16 cellular contexts compared by ENCODE assay signal in the genomic region with DNA sequence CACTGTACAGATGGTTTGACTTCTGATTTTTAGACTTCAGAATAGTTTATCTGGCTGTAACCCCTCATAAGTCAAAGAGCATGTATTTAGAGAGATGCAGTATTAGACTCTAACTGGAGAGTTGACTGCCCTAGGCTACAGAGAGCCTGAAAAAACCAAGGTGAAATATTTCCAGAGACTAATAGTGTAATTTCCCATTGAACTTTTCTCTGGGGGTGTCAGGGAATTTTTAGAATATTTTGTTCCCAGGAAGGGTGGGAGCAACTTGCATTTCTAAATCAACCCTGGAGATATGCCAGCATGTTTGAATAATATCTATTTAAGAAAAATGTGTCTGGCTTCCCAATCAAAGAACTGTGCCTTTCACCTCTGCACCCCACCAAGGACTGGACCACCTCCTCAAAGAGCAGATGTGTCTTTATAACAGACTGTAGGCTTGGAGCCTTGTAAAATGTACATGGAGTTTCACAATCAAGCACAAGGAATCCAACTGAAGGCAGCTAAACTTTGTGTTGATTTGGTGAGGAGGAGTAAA. TPM values are rescaled to one million over a fixed set of nuclear protein-coding genes. Genes with fewer than 3 reads are reported as not detected.
A peak's percentile ranks its signal among the peaks of the same experiment; 100 is the strongest.
DNase-seq lines count a peak whose midpoint lies in the region; ATAC-seq, FAIRE-seq and TF ChIP-seq lines count a peak whose summit lies in the region.
"Had no signal": no experiment of that assay in that cellular context is flagged by ENCODE, and none has a peak within 500 bp of the region (broad histone marks: within the 10 kb centered on the region; RNA-seq: fewer than 3 reads in every experiment).

No MANE protein-coding gene starts in this region.

- H3K27me3 ChIP-seq in HepG2 (ENCODE audit: control insufficient read depth in 1 of 2, insufficient read depth in 2 of 2, low read length in 2 of 2) (peaks cover 0 to 13% of the 10 kb centered on the region in 2 experiments; a peak in 2 of 5 replicates), right lobe of liver (peaks cover 0 to 16% of the 10 kb centered on the region in 2 donors)

- no peak overlapping the region for H3K9ac ChIP-seq in HepG2 (ENCODE audit: insufficient read depth, low read depth, low read length)

- H2AFZ ChIP-seq in HepG2 (ENCODE audit: low read length), result no peak overlapping the region

- in situ Hi-C loops in HepG2 (cut with HindIII; ENCODE audit: extremely low pct_ligation_motif_present, low pct_unique_long_range_greater_than_20kb) (no loop called here), KBM-7 (cut with MboI; ENCODE audit: low pct_unique_long_range_greater_than_20kb, low sequenced_read_pairs) (no loop called here)

- H3K4me3 ChIP-seq in HepG2 (replicated peaks in 1 of 3; ENCODE audit: insufficient read depth in 1 of 3, low read depth in 2 of 3, low read length in 3 of 3), result no peak overlapping the region
- no peak overlapping the region for H3K4me3 ChIP-seq in right lobe of liver

- peaks cover 5% of the 10 kb centered on the region for H3K4me1 Mint-ChIP-seq in nephron
- H3K4me1 Mint-ChIP-seq in activated CD4-positive, alpha-beta T cell treated with anti-CD3 and anti-CD28 coated beads for 36 hours, result peaks cover 10% of the 10 kb centered on the region

- TF ChIP-seq CTCF in HepG2 (CRISPR knock-in tag; IDR thresholded peaks at IDR 0.05) (no peak), right lobe of liver (IDR thresholded peaks at IDR 0.05) (no peak), nephron (IDR thresholded peaks at IDR 0.05; ENCODE audit: unreplicated experiment in 3 of 3) (no peak)

- no peaks in the 10 kb centered on the region for H4K20me1 ChIP-seq in HepG2 (ENCODE audit: insufficient read depth, low read length)

- no peaks in the 10 kb centered on the region for H3K36me3 Mint-ChIP-seq in nephron (ENCODE audit: low read depth)
- H3K36me3 Mint-ChIP-seq in activated CD4-positive, alpha-beta T cell treated with anti-CD3 and anti-CD28 coated beads for 36 hours (ENCODE audit: low read depth), result no peaks in the 10 kb centered on the region
- H3K36me3 Mint-ChIP-seq: activated naive CD4-positive, alpha-beta T cell treated with anti-CD3 and anti-CD28 coated beads, Interleukin-2, amount 50 U/mL, for 24 hours; CD8-positive, alpha-beta memory T cell; memory B cell had no signal

- no peaks in the 10 kb centered on the region for H3K79me2 ChIP-seq in HepG2 (ENCODE audit: insufficient read depth, low read length)

- no peak for FAIRE-seq in HepG2 (lab: Jason Lieb, UNC)
- FAIRE-seq: G401.6 had no signal

- H3K4me1 ChIP-seq in HepG2 (ENCODE audit: insufficient read depth, low read length), result peaks cover 29% of the 10 kb centered on the region
- H3K4me1 ChIP-seq in right lobe of liver, result peaks cover 0 to 4% (median 0%) of the 10 kb centered on the region in 4 donors

- peaks cover 36% of the 10 kb centered on the region for H3K27me3 Mint-ChIP-seq in nephron (ENCODE audit: low read depth)
- H3K27me3 Mint-ChIP-seq in activated CD4-positive, alpha-beta T cell treated with anti-CD3 and anti-CD28 coated beads for 36 hours, result peaks cover 35% of the 10 kb centered on the region

- no peak overlapping the region for H3K4me2 ChIP-seq in HepG2 (ENCODE audit: low read depth, low read length)

- TF ChIP-seq EP300 in HepG2 (IDR thresholded peaks at IDR 0.05; ENCODE audit: low read depth in 2 of 2, low read length in 2 of 2) (no peak), HepG2 (CRISPR knock-in tag; IDR thresholded peaks at IDR 0.05; ENCODE audit: borderline replicate concordance) (no peak)

- intact Hi-C loops in HepG2 (cut with micrococcal nuclease; ENCODE audit: unreplicated experiment) (no loop called here), right lobe of liver (cut with DNase I) (no loop called here)
- intact Hi-C loops in activated CD4-positive, alpha-beta T cell treated with anti-CD3 and anti-CD28 coated beads for 36 hours (cut with DNase I, micrococcal nuclease), result loop anchor here in 1 of 2 experiments (5.0 kb wide), 1 partner anchor 104 kb away; no protein-coding TSS in a partner anchor

- CTCF ChIA-PET in HepG2 (lab: Yijun Ruan, JAX; ENCODE audit: low intra/inter-chr PET ratio, low total read pairs), result no interaction called here
- CTCF ChIA-PET in activated CD4-positive, alpha-beta T cell treated with anti-CD3 and anti-CD28 coated beads for 36 hours (lab: Charles Lee), result no interaction called here

- no peak for ATAC-seq in HepG2
- ATAC-seq in right lobe of liver, result no peak
- no peak for ATAC-seq in GM19467 (IDR thresholded peaks at IDR 0.05; ENCODE audit: unreplicated experiment)
- no peak for ATAC-seq in activated CD4-positive, alpha-beta T cell treated with anti-CD3 and anti-CD28 coated beads for 36 hours

- no peaks in the 10 kb centered on the region for H3K36me3 ChIP-seq in HepG2 (replicated peaks in 1 of 2; ENCODE audit: control insufficient read depth in 1 of 2, insufficient read depth in 2 of 2, low read length in 2 of 2)
- H3K36me3 ChIP-seq in right lobe of liver, result no peaks in the 10 kb centered on the region

- H3K9me3 ChIP-seq in HepG2 (ENCODE audit: low read length), result no peaks in the 10 kb centered on the region
- H3K9me3 ChIP-seq in right lobe of liver, result no peaks in the 10 kb centered on the region

- no peak for TF ChIP-seq RAD21 in HepG2 (CRISPR knock-in tag; IDR thresholded peaks at IDR 0.05)

- DNase-seq in HepG2 (ENCODE audit: low spot score) (peak; percentile 26), right lobe of liver (no peak), epithelial cell of prostate (ENCODE audit: low read depth, low spot score) (no peak), KBM-7 (no peak)
- no peak for DNase-seq in activated T-cell treated with anti-CD3 and anti-CD28 coated beads, Interleukin-2, amount 50 U/mL, for 48 hours
- no peak for DNase-seq in activated CD4-positive, alpha-beta T cell treated with anti-CD3 and anti-CD28 coated beads for 36 hours
- DNase-seq: CD8-positive, alpha-beta memory T cell; MM.1S; NCI-H774; occipital lobe; stimulated activated CD4-positive, alpha-beta T cell treated with anti-CD3 and anti-CD28 coated beads, Interleukin-12 subunit alpha, Interleukin-12 subunit beta, amount 100 ng/mL, for 4 hours had no signal

- H3K27ac Mint-ChIP-seq in nephron, result no peak overlapping the region
- H3K27ac Mint-ChIP-seq in activated CD4-positive, alpha-beta T cell treated with anti-CD3 and anti-CD28 coated beads for 36 hours, result no peak overlapping the region
- H3K27ac Mint-ChIP-seq: activated naive CD4-positive, alpha-beta T cell treated with anti-CD3 and anti-CD28 coated beads, Interleukin-2, amount 50 U/mL, for 24 hours; CD8-positive, alpha-beta memory T cell; memory B cell had no signal

- no TSS peak for BruUV-seq in HepG2 (replicated peaks; lab: Mats Ljungman, UMichigan)

- POLR2A ChIA-PET in HepG2 (lab: Yijun Ruan, JAX), result interaction anchor here (0.9 kb wide), 1 partner anchor 11 kb away, joined by 3 read pairs; no protein-coding TSS in a partner anchor
- POLR2A ChIA-PET in activated CD4-positive, alpha-beta T cell treated with anti-CD3 and anti-CD28 coated beads for 36 hours (lab: Charles Lee), result no interaction called here

- no peak for TF ChIP-seq POLR2A in HepG2 (IDR thresholded peaks at IDR 0.05; ENCODE audit: insufficient read depth in 1 of 2, low read depth in 2 of 2, low read length in 2 of 2)
- TF ChIP-seq POLR2A in right lobe of liver (IDR thresholded peaks at IDR 0.05), result no peak

- H3K4me3 Mint-ChIP-seq in nephron, result peak overlapping the region in 2 of 3 experiments; percentile 23 to 47
- no peak overlapping the region for H3K4me3 Mint-ChIP-seq in activated CD4-positive, alpha-beta T cell treated with anti-CD3 and anti-CD28 coated beads for 36 hours
- H3K4me3 Mint-ChIP-seq: activated naive CD4-positive, alpha-beta T cell treated with anti-CD3 and anti-CD28 coated beads, Interleukin-2, amount 50 U/mL, for 24 hours; CD8-positive, alpha-beta memory T cell; memory B cell had no signal

- H3K27ac ChIP-seq in HepG2 (ENCODE audit: extremely low read length, insufficient read depth, low read length), result no peak overlapping the region
- no peak overlapping the region for H3K27ac ChIP-seq in right lobe of liver
- peak overlapping the region; percentile 100 for H3K27ac ChIP-seq in epithelial cell of prostate

- H3K9me3 Mint-ChIP-seq in nephron, result no peaks in the 10 kb centered on the region
- no peaks in the 10 kb centered on the region for H3K9me3 Mint-ChIP-seq in activated CD4-positive, alpha-beta T cell treated with anti-CD3 and anti-CD28 coated beads for 36 hours (ENCODE audit: low read depth)
- H3K9me3 Mint-ChIP-seq: activated naive CD4-positive, alpha-beta T cell treated with anti-CD3 and anti-CD28 coated beads, Interleukin-2, amount 50 U/mL, for 24 hours; memory B cell had no signal

TF ChIP-seq in HepG2, 621 proteins besides CTCF, POLR2A, EP300 and RAD21:
- TF ChIP-seq CEBPB (IDR thresholded peaks at IDR 0.05; ENCODE audit: borderline replicate concordance, low read depth, low read length), result 0 out of 2 replicates have a peak, but pooled peaks have one; percentile 6
- no peak for TF ChIP-seq NKX3-1 (CRISPR knock-in tag; IDR thresholded peaks at IDR 0.05)

RNA-seq across cellular contexts. Expression of a gene that starts 2.0 kb away (rescaled TPM):
- total RNA-seq in HepG2 (2016; rRNA removed; fragmentation: Illumina TruSeq; extraction: Trizol) (6.5 and 8.2 TPM in 2 replicates), right lobe of liver (1 to 10 TPM in 5 of 6 experiments, under 1 TPM in 1; 0.95 to 3.4 (median 2.0) TPM)
- 1.9 and 2.2 TPM in 2 replicates for total RNA-seq in HepG2 (2016; cell fraction: cytosol; rRNA removed; fragmentation: Illumina TruSeq; extraction: Trizol; ENCODE audit: low read depth)
- 6.1 and 9.1 TPM in 2 replicates for total RNA-seq in HepG2 (2016; cell fraction: insoluble cytoplasmic fraction; rRNA removed; fragmentation: Illumina TruSeq; extraction: Trizol)
- total RNA-seq in HepG2 (2016; cell fraction: membrane; rRNA removed; fragmentation: Illumina TruSeq; extraction: Trizol), result 1.7 and 1.9 TPM in 2 replicates
- 4.7 and 5.7 TPM in 2 replicates for total RNA-seq in HepG2 (2016; cell fraction: nucleus; rRNA removed; fragmentation: Illumina TruSeq; extraction: Trizol)
- polyA plus RNA-seq in HepG2 (2011; rRNA removed), result 6.9 and 8.1 TPM in 2 replicates
- polyA plus RNA-seq in HepG2 (2011; cell fraction: cytosol; rRNA removed), result 3.8 and 4.9 TPM in 2 replicates
- 9.6 and 10.8 TPM in 2 replicates for polyA plus RNA-seq in HepG2 (2011; cell fraction: nucleus; rRNA removed)
- polyA plus RNA-seq in HepG2 (2012), result 1.9 and 3.0 TPM in 2 replicates
- polyA plus RNA-seq in HepG2 (2016; cell fraction: cytosol; fragmentation: Illumina TruSeq; extraction: Trizol; ENCODE audit: low read depth), result 1.7 TPM in 2 replicates
- polyA plus RNA-seq in HepG2 (2016; cell fraction: insoluble cytoplasmic fraction; fragmentation: Illumina TruSeq; extraction: Trizol; ENCODE audit: low read depth), result 7.8 and 8.2 TPM in 2 replicates
- 1.5 and 1.7 TPM in 2 replicates for polyA plus RNA-seq in HepG2 (2016; cell fraction: membrane; fragmentation: Illumina TruSeq; extraction: Trizol; ENCODE audit: low read depth)
- 7.8 and 9.5 TPM in 2 replicates for polyA plus RNA-seq in HepG2 (2016; cell fraction: nucleus; fragmentation: Illumina TruSeq; extraction: Trizol; ENCODE audit: insufficient read depth, low read depth)
- polyA minus RNA-seq in HepG2 (2011; rRNA and poly(A)+ RNA removed; ENCODE audit: low replicate concordance), result 4.3 and 72.3 TPM in 2 replicates
- 5.7 and 10.3 TPM in 2 replicates for polyA minus RNA-seq in HepG2 (2011; cell fraction: cytosol; rRNA and poly(A)+ RNA removed)
- polyA minus RNA-seq in HepG2 (2011; cell fraction: nucleus; rRNA and poly(A)+ RNA removed), result 8.8 and 10.7 TPM in 2 replicates
- 1 to 10 TPM in 1 of 2 experiments, under 1 TPM in 1; 0.49 to 1.0 TPM for total RNA-seq in activated CD4-positive, alpha-beta T cell treated with anti-CD3 and anti-CD28 coated beads for 36 hours
- total RNA-seq: CD8-positive, alpha-beta memory T cell had no signal
- polyA plus RNA-seq: CD8-positive, alpha-beta memory T cell had no signal
